ENCODE assay signal across 30 cellular contexts in the genomic region with DNA sequence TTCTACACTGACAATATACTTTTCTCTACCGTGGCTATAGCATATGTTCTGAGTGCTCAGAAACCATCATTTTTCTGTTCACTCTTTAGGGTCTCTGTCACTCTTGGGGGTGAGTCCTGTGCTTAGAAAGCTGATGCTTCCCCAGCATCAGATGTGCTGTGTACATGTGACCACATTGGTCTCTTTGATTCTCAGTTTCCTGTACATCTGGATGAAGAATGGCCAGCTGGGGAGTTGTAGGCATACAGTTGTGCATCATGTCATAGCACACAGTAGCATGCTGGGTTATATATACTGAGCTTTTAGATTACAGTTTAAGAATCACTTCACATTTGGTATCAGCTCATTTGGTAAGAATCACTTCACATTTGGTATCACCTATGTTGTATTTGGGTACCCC.
"Had no signal": no experiment of that assay in that cellular context is flagged by ENCODE, and none has a peak within 500 bp of the region (broad histone marks: within the 10 kb centered on the region; RNA-seq: fewer than 3 reads in every experiment).

No MANE protein-coding gene starts in this region.

- H3K36me3 Mint-ChIP-seq: naive thymus-derived CD8-positive, alpha-beta T cell; stimulated activated memory B cell treated with anti-CD40 and anti-IgM and Interleukin-4, amounts not matched to agents 10 μg/mL and 1 μg/mL and 100 μg/mL, for 72 hours; type B pancreatic cell had no signal

- H3K9me3 Mint-ChIP-seq: dendritic cell treated with granulocyte-macrophage colony-stimulating factor and Interleukin-4, amounts not matched to agents 40 ng/mL and 50 ng/mL, for 4 days; endodermal cell; naive thymus-derived CD8-positive, alpha-beta T cell; neural crest cell; stimulated activated memory B cell treated with anti-CD40 and anti-IgM and Interleukin-4, amounts not matched to agents 10 μg/mL and 1 μg/mL and 100 μg/mL, for 72 hours; type B pancreatic cell had no signal

- H3K27ac ChIP-seq: colonic mucosa, esophagus muscularis mucosa, heart right ventricle, left ventricle myocardium inferior, lower lobe of right lung, neutrophil, pancreas, right lobe of liver, testis, tibial artery had no signal

- H3K9me3 ChIP-seq: colonic mucosa, esophagus muscularis mucosa, heart right ventricle, left ventricle myocardium inferior, lower lobe of right lung, neutrophil, pancreas, right lobe of liver, testis, tibial artery had no signal

- H3K27ac Mint-ChIP-seq: dendritic cell treated with granulocyte-macrophage colony-stimulating factor and Interleukin-4, amounts not matched to agents 40 ng/mL and 50 ng/mL, for 4 days; endodermal cell; naive thymus-derived CD8-positive, alpha-beta T cell; stimulated activated memory B cell treated with anti-CD40 and anti-IgM and Interleukin-4, amounts not matched to agents 10 μg/mL and 1 μg/mL and 100 μg/mL, for 72 hours; type B pancreatic cell had no signal

- H3K36me3 ChIP-seq: colonic mucosa, esophagus muscularis mucosa, heart right ventricle, left ventricle myocardium inferior, lower lobe of right lung, neutrophil, pancreas, right lobe of liver, tibial artery had no signal

- H3K27me3 ChIP-seq: colonic mucosa, esophagus muscularis mucosa, heart right ventricle, neutrophil, pancreas, right lobe of liver, testis, tibial artery had no signal

- H3K4me3 Mint-ChIP-seq: dendritic cell treated with granulocyte-macrophage colony-stimulating factor and Interleukin-4, amounts not matched to agents 40 ng/mL and 50 ng/mL, for 4 days; endodermal cell; naive thymus-derived CD8-positive, alpha-beta T cell; neural crest cell; stimulated activated memory B cell treated with anti-CD40 and anti-IgM and Interleukin-4, amounts not matched to agents 10 μg/mL and 1 μg/mL and 100 μg/mL, for 72 hours; type B pancreatic cell had no signal

- DNase-seq: colonic mucosa; effector CD8-positive, alpha-beta T cell; endodermal cell; foreskin melanocyte; glutamatergic neuron; heart right ventricle; hippocampal formation; islet precursor cell; kidney glomerular epithelial cell; left colon; left ventricle myocardium inferior; lower lobe of right lung; naive thymus-derived CD8-positive, alpha-beta T cell; pancreas; retina; right lobe of liver; small intestine; stimulated activated CD4-positive, alpha-beta T cell treated with anti-CD3 and anti-CD28 coated beads, Interleukin-12 subunit alpha, Interleukin-12 subunit beta, amount 100 ng/mL, for 4 hours; stimulated activated CD4-positive, alpha-beta T cell treated with anti-CD3 and anti-CD28 coated beads, Interleukin-1b, Interleukin-23, amount 100 ng/mL, for 48 hours; stimulated activated CD4-positive, alpha-beta T cell treated with anti-CD3 and anti-CD28 coated beads, Interleukin-4, amount 100 ng/mL, for 1 hour; stimulated activated naive CD8-positive, alpha-beta T cell treated with anti-CD3 and anti-CD28 coated beads, Interleukin-15, Interleukin-2, amounts not matched to agents 100 U/mL and 50 U/mL, for 24 hours; substantia nigra; testis; tibial artery had no signal

- ATAC-seq: heart right ventricle; left colon; lower lobe of right lung; pancreas; right lobe of liver; stimulated activated memory B cell treated with anti-CD40 and anti-IgM and Interleukin-4, amounts not matched to agents 10 μg/mL and 1 μg/mL and 100 μg/mL, for 72 hours; stimulated activated naive CD8-positive, alpha-beta T cell treated with anti-CD3 and anti-CD28 coated beads, Interleukin-15, Interleukin-2, amounts not matched to agents 100 U/mL and 50 U/mL, for 24 hours had no signal

- H3K4me3 ChIP-seq: colonic mucosa, esophagus muscularis mucosa, heart right ventricle, left ventricle myocardium inferior, lower lobe of right lung, pancreas, right lobe of liver, testis, tibial artery had no signal

- H3K4me1 Mint-ChIP-seq: neural crest cell had no signal

- H3K27me3 Mint-ChIP-seq: dendritic cell treated with granulocyte-macrophage colony-stimulating factor and Interleukin-4, amounts not matched to agents 40 ng/mL and 50 ng/mL, for 4 days; stimulated activated memory B cell treated with anti-CD40 and anti-IgM and Interleukin-4, amounts not matched to agents 10 μg/mL and 1 μg/mL and 100 μg/mL, for 72 hours had no signal

- H3K4me1 ChIP-seq: colonic mucosa, lower lobe of right lung, pancreas, right lobe of liver, testis had no signal
